19 cellular contexts compared by ENCODE assay signal in the genomic region with DNA sequence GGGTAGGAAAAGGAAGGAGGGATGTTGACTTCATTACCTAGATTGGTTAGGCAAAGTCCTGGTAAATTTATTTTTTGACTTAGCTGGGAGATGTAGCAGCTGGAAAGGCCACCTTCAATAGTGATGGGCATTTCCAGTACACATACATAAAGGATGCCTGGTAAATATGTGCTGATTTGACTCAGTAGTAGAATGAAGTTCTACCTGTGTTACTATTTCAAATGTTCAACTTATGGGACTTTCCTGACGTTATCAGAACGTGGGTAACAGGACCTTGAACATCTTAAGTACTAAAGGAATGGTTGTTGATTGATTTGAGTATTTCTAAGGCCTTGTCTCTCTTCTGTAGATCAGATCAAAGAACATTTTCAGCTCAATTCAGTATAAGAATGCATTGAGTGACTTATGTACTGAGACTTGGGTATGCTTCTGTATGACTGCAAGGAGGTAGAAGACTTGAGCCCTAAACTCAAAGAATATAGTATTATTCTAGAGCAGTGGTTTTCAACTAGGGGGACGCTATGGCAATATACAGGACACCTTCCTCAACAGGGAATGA.
"Had no signal": no experiment of that assay in that cellular context is flagged by ENCODE, and none has a peak within 500 bp of the region (broad histone marks: within the 10 kb centered on the region; RNA-seq: fewer than 3 reads in every experiment).

No MANE protein-coding gene starts in this region.

- H3K27ac ChIP-seq: coronary artery, dorsolateral prefrontal cortex, heart left ventricle, psoas muscle, right lobe of liver, stomach, thoracic aorta, transverse colon had no signal

- H3K36me3 ChIP-seq: right lobe of liver had no signal

- H3K27ac Mint-ChIP-seq: nephron progenitor cell; stimulated activated naive B cell treated with anti-CD40 and anti-IgM and Interleukin-4, amounts not matched to agents 10 μg/mL and 1 μg/mL and 100 μg/mL, for 72 hours had no signal

- H3K4me1 ChIP-seq: right lobe of liver, stomach, transverse colon had no signal

- H3K4me3 ChIP-seq: coronary artery, dorsolateral prefrontal cortex, heart left ventricle, psoas muscle, right lobe of liver, stomach, thoracic aorta, transverse colon had no signal

- H3K4me3 Mint-ChIP-seq: naive thymus-derived CD4-positive, alpha-beta T cell; nephron progenitor cell; stimulated activated naive B cell treated with anti-CD40 and anti-IgM and Interleukin-4, amounts not matched to agents 10 μg/mL and 1 μg/mL and 100 μg/mL, for 72 hours had no signal

- ATAC-seq: esophagus mucosa; heart left ventricle; naive thymus-derived CD4-positive, alpha-beta T cell; psoas muscle; right lobe of liver; stimulated activated naive B cell treated with anti-CD40 and anti-IgM and Interleukin-4, amounts not matched to agents 10 μg/mL and 1 μg/mL and 100 μg/mL, for 72 hours had no signal

- H3K27me3 ChIP-seq: dorsolateral prefrontal cortex, heart left ventricle, right lobe of liver, stomach, transverse colon had no signal

- H3K9me3 ChIP-seq: psoas muscle, right lobe of liver, stomach, thoracic aorta, transverse colon had no signal

- DNase-seq: dorsolateral prefrontal cortex; effector CD8-positive, alpha-beta T cell; heart left ventricle; hippocampal formation; kidney glomerular epithelial cell; naive thymus-derived CD4-positive, alpha-beta T cell; nephron progenitor cell; psoas muscle; retina; right lobe of liver; stimulated activated CD4-positive, alpha-beta T cell treated with anti-CD3 and anti-CD28 coated beads, Interleukin-1b, Interleukin-23, amount 100 ng/mL, for 48 hours; stimulated activated CD4-positive, alpha-beta T cell treated with anti-CD3 and anti-CD28 coated beads, Interleukin-4, amount 100 ng/mL, for 24 hours; stimulated activated naive B cell treated with anti-CD40 and anti-IgM and Interleukin-4, amounts not matched to agents 10 μg/mL and 1 μg/mL and 100 μg/mL, for 72 hours; stomach; substantia nigra; transverse colon had no signal

- H3K9me3 Mint-ChIP-seq: nephron progenitor cell had no signal

- H3K27me3 Mint-ChIP-seq: naive thymus-derived CD4-positive, alpha-beta T cell; stimulated activated naive B cell treated with anti-CD40 and anti-IgM and Interleukin-4, amounts not matched to agents 10 μg/mL and 1 μg/mL and 100 μg/mL, for 72 hours had no signal
